ENCODE assay signal across 23 cellular contexts in genomic region chr3:152373379-152373778, GRCh38.
A peak's percentile ranks its signal among the peaks of the same experiment; 100 is the strongest.
DNase-seq lines count a peak whose midpoint lies in the region; ATAC-seq and TF ChIP-seq lines count a peak whose summit lies in the region.
"Had no signal": no experiment of that assay in that cellular context is flagged by ENCODE, and none has a peak within 500 bp of the region (broad histone marks: within the 10 kb centered on the region; RNA-seq: fewer than 3 reads in every experiment).

No MANE protein-coding gene starts in this region.

- H3K27ac Mint-ChIP-seq in T-helper 17 cell (peak overlapping the region; percentile 72), memory B cell (peak overlapping the region; percentile 38)

- H3K9me3 ChIP-seq in T-helper 17 cell (ENCODE audit: control insufficient read depth, low read length, poor library complexity, severe bottlenecking) (no peaks in the 10 kb centered on the region), upper lobe of right lung (no peaks in the 10 kb centered on the region)
- H3K9me3 ChIP-seq: adrenal gland, suprapubic skin had no signal

- H3K4me1 ChIP-seq in upper lobe of right lung: peaks cover 13% of the 10 kb centered on the region

- H3K27me3 ChIP-seq in upper lobe of right lung: no peaks in the 10 kb centered on the region
- H3K27me3 ChIP-seq: adrenal gland, hepatocyte, suprapubic skin had no signal

- no peak for TF ChIP-seq CTCF in upper lobe of right lung (IDR thresholded peaks at IDR 0.05)

- ATAC-seq in Right ventricle myocardium superior (ENCODE audit: poor library complexity): peak; percentile 19
- peak; percentile 35 for ATAC-seq in T-helper 17 cell
- no peak for ATAC-seq in memory B cell (ENCODE audit: low read depth)
- ATAC-seq in upper lobe of right lung: peak; percentile 30
- no peak for ATAC-seq in GM21786 (IDR thresholded peaks at IDR 0.05; ENCODE audit: unreplicated experiment)
- ATAC-seq in HG02973 (IDR thresholded peaks at IDR 0.05; ENCODE audit: unreplicated experiment): no peak
- ATAC-seq: activated T-cell treated with anti-CD3 and anti-CD28 coated beads, Interleukin-2, amount 50 U/mL, for 4 hours had no signal

- H3K9me3 Mint-ChIP-seq in memory B cell: peaks cover 3% of the 10 kb centered on the region
- H3K9me3 Mint-ChIP-seq: activated T-cell treated with anti-CD3 and anti-CD28 coated beads, Interleukin-2, amount 50 U/mL, for 4 hours had no signal

- H3K4me1 Mint-ChIP-seq in T-helper 17 cell: peaks cover 62% of the 10 kb centered on the region
- peaks cover 51% of the 10 kb centered on the region for H3K4me1 Mint-ChIP-seq in memory B cell

- H3K36me3 Mint-ChIP-seq in T-helper 17 cell (ENCODE audit: low read depth) (peaks cover 7% of the 10 kb centered on the region), memory B cell (peaks cover 34% of the 10 kb centered on the region)

- DNase-seq in Right ventricle myocardium superior (no peak), cardiac septum (ENCODE audit: low spot score) (no peak), T-helper 17 cell (no peak), memory B cell (ENCODE audit: low spot score in 2 of 2) (no peak), upper lobe of right lung (no peak), dedifferentiated amniotic fluid mesenchymal stem cell (ENCODE audit: extremely low spot score) (no peak)
- DNase-seq: activated CD4-positive, alpha-beta T cell treated with anti-CD3 and anti-CD28 coated beads for 4 hours; activated T-cell treated with anti-CD3 and anti-CD28 coated beads, Interleukin-2, amount 50 U/mL, for 4 hours; adrenal gland; Calu3; central memory CD4-positive, alpha-beta T cell; midbrain; NCI-H2029 treated with DMSO at 0.1 percent for 48 hours; NCI-H510A; occipital lobe; SHP77 treated with DMSO at 0.1 percent for 48 hours; stimulated activated CD4-positive, alpha-beta T cell treated with anti-CD3 and anti-CD28 coated beads, Interleukin-2, amount 100 ng/mL, for 48 hours had no signal

- H3K27ac ChIP-seq in upper lobe of right lung: no peak overlapping the region
- H3K27ac ChIP-seq: adrenal gland, hepatocyte, suprapubic skin had no signal

- H3K4me3 ChIP-seq in upper lobe of right lung: no peak overlapping the region
- H3K4me3 ChIP-seq: adrenal gland, GM12878, hepatocyte, suprapubic skin had no signal

- H3K27me3 Mint-ChIP-seq in T-helper 17 cell: no peaks in the 10 kb centered on the region
- H3K27me3 Mint-ChIP-seq in memory B cell: no peaks in the 10 kb centered on the region
- H3K27me3 Mint-ChIP-seq: IgD-negative memory B cell had no signal

- intact Hi-C loops in Right ventricle myocardium superior (cut with DNase I) (no loop called here), cardiac septum (cut with DNase I) (no loop called here), upper lobe of right lung (cut with DNase I) (no loop called here)

- H3K36me3 ChIP-seq in upper lobe of right lung: peaks cover 10% of the 10 kb centered on the region
- H3K36me3 ChIP-seq: adrenal gland had no signal

- H3K4me3 Mint-ChIP-seq in T-helper 17 cell (peak overlapping the region; percentile 47), memory B cell (no peak overlapping the region)
- H3K4me3 Mint-ChIP-seq: activated T-cell treated with anti-CD3 and anti-CD28 coated beads, Interleukin-2, amount 50 U/mL, for 4 hours had no signal

Comparison
In these comparisons a context has a peak if more than half of its experiments do, and no peak if none do; other contexts are left out.
1. ATAC-seq: peak in Right ventricle myocardium superior (single experiment), T-helper 17 cell (single experiment) and upper lobe of right lung (single experiment); none in memory B cell (single experiment), GM21786 (single experiment) and HG02973 (single experiment).